In genomic region chr10:70672165-70672992, GRCh38 we compare ENCODE assay signal across 8 cellular contexts. TPM values are rescaled to one million over a fixed set of nuclear protein-coding genes. Genes with fewer than 3 reads are reported as not detected.
A peak's percentile ranks its signal among the peaks of the same experiment; 100 is the strongest.
DNase-seq lines count a peak whose midpoint lies in the region; ATAC-seq and TF ChIP-seq lines count a peak whose summit lies in the region.

TSS of gene ADAMTS14 (plus strand) at chr10:70672506. CDS start at chr10:70672803, 297 bp downstream.

- H3K4me3 ChIP-seq in brain microvascular endothelial cell (ENCODE audit: low read depth, low read length) (peak within 1 kb of the TSS; percentile 55), skeletal muscle tissue (ENCODE audit: low read length in 3 of 3) (peak within 1 kb of the TSS; percentile 46 to 61 (median 56))

- H3K4me3 Mint-ChIP-seq in immature natural killer cell = peak within 1 kb of the TSS; percentile 80 to 86 (median 83)

- peaks cover 0 to 3% (median 0%) of the 10 kb centered on the region in 3 donors for H3K36me3 Mint-ChIP-seq in immature natural killer cell

- no peak for ATAC-seq in HG03095 (IDR thresholded peaks at IDR 0.05; ENCODE audit: unreplicated experiment)

- H3K27ac Mint-ChIP-seq in immature natural killer cell = peak within 1 kb of the TSS in 3 of 6 donors; percentile 28 to 59 (median 29)

- H3K27me3 Mint-ChIP-seq in immature natural killer cell (ENCODE audit: low read depth in 3 of 3) = peaks cover 3 to 9% (median 4%) of the 10 kb centered on the region in 3 donors

- in situ Hi-C loops in brain microvascular endothelial cell (cut with HindIII; ENCODE audit: low pct_ligation_motif_present, low sequenced_read_pairs) = loop anchor here (25.0 kb wide), 1 partner anchor 110 kb away; no protein-coding TSS in a partner anchor

- peak within 1 kb of the TSS in 1 of 3 donors; percentile 70 for H3K9ac ChIP-seq in skeletal muscle tissue (ENCODE audit: low read depth in 1 of 3, low read length in 3 of 3)

- no peaks in the 10 kb centered on the region for H3K9me3 ChIP-seq in skeletal muscle tissue (ENCODE audit: control insufficient read depth in 3 of 3, low read length in 3 of 3)

- peaks cover 15 to 24% of the 10 kb centered on the region in 2 donors for H3K4me1 Mint-ChIP-seq in immature natural killer cell

- DNase-seq in NCI-H2171 treated with DMSO at 0.1 percent for 48 hours (lab: John Stamatoyannopoulos, UW) = peak; percentile 29
- DNase-seq in NCI-H2171 (lab: John Stamatoyannopoulos, UW) = no peak
- DNase-seq in OCI-M1 (lab: John Stamatoyannopoulos, UW) = peak; percentile 82
- DNase-seq in brain microvascular endothelial cell = no peak
- DNase-seq in immature natural killer cell = peak; percentile 45 to 59 (median 45)
- no peak for DNase-seq in stimulated activated CD4-positive, alpha-beta T cell treated with anti-CD3 and anti-CD28 coated beads, Interleukin-4, amount 100 ng/mL, for 1 hour

- H3K27me3 ChIP-seq in brain microvascular endothelial cell (replicated peaks) (no peaks in the 10 kb centered on the region), skeletal muscle tissue (ENCODE audit: control insufficient read depth in 3 of 3, insufficient read depth in 3 of 3, low read length in 3 of 3) (peaks cover 9 to 11% (median 9%) of the 10 kb centered on the region in 3 donors)

- no peak for TF ChIP-seq CTCF in brain microvascular endothelial cell (IDR thresholded peaks at IDR 0.05; ENCODE audit: low read depth, low read length, missing control alignments)

- peaks cover 21 to 35% (median 30%) of the 10 kb centered on the region in 3 donors for H3K4me1 ChIP-seq in skeletal muscle tissue (ENCODE audit: control insufficient read depth in 3 of 3, insufficient read depth in 3 of 3, low read length in 3 of 3)

- H3K27ac ChIP-seq in brain microvascular endothelial cell (peak within 1 kb of the TSS; percentile 52), skeletal muscle tissue (ENCODE audit: low read depth, low read length) (no peak within 1 kb of the TSS)

- H3K36me3 ChIP-seq in brain microvascular endothelial cell (replicated peaks) (no peaks in the 10 kb centered on the region), skeletal muscle tissue (ENCODE audit: control insufficient read depth in 3 of 3, insufficient read depth in 3 of 3, low read length in 3 of 3) (no peaks in the 10 kb centered on the region)

- peaks cover 0 to 5% (median 0%) of the 10 kb centered on the region in 6 donors for H3K9me3 Mint-ChIP-seq in immature natural killer cell

RNA-seq across cellular contexts. Expression of gene ADAMTS14, which starts in this region (rescaled TPM):
- polyA plus RNA-seq in immature natural killer cell = under 1 TPM; 0.36 to 0.56 (median 0.37) TPM
- 5.7 TPM for total RNA-seq in skeletal muscle tissue

Comparison
In these comparisons a context has a peak if more than half of its experiments do, and no peak if none do; other contexts are left out.
1. DNase-seq: peak in NCI-H2171 treated with DMSO at 0.1 percent for 48 hours (single experiment) and OCI-M1 (single experiment); none in NCI-H2171 (single experiment), brain microvascular endothelial cell (single experiment) and stimulated activated CD4-positive, alpha-beta T cell treated with anti-CD3 and anti-CD28 coated beads, Interleukin-4, amount 100 ng/mL, for 1 hour (single experiment).
2. Peak in DNase-seq in immature natural killer cell; RNA of the gene not detected or under 1 TPM.